ENCODE assay signal across 2 cellular contexts in genomic region chr19:811511-812048, GRCh38.
TF ChIP-seq lines count a peak whose summit lies in the region.

No MANE protein-coding gene starts in this region.

TF ChIP-seq in endothelial cell of umbilical vein, 7 proteins besides CTCF, POLR2A, EP300 and RAD21 (continued from another document):
- TF ChIP-seq EZH2 (IDR thresholded peaks at IDR 0.05; ENCODE audit: borderline replicate concordance, low read depth, low read length, severe bottlenecking): no peak
- TF ChIP-seq MAX (IDR thresholded peaks at IDR 0.05; ENCODE audit: insufficient read depth, insufficient read length): no peak
- no peak for TF ChIP-seq MYC (IDR thresholded peaks at IDR 0.05; ENCODE audit: low read depth, low read length)

TF ChIP-seq in HEK293T, 16 proteins besides CTCF, POLR2A, EP300 and RAD21 (continued from another document):
- TF ChIP-seq NFRKB (IDR thresholded peaks at IDR 0.05) (no peak), L3MBTL2 (conservative IDR thresholded peaks at IDR 0.05) (no peak), SP1 (IDR thresholded peaks at IDR 0.05) (no peak), FOXA1 (IDR thresholded peaks at IDR 0.05) (no peak), ELF4 (IDR thresholded peaks at IDR 0.05) (no peak), FOXM1 (IDR thresholded peaks at IDR 0.05; ENCODE audit: borderline replicate concordance) (no peak), ZNF384 (IDR thresholded peaks at IDR 0.05) (no peak), TARDBP (IDR thresholded peaks at IDR 0.05) (no peak), HDGF (IDR thresholded peaks at IDR 0.05; ENCODE audit: borderline replicate concordance) (no peak), FOXK2 (IDR thresholded peaks at IDR 0.05) (no peak), ARNT (IDR thresholded peaks at IDR 0.05) (no peak), BHLHE40 (IDR thresholded peaks at IDR 0.05; ENCODE audit: borderline replicate concordance) (no peak), PKNOX1 (IDR thresholded peaks at IDR 0.05) (no peak), LEF1 (IDR thresholded peaks at IDR 0.05; ENCODE audit: borderline replicate concordance) (no peak)
